In the genomic region with DNA sequence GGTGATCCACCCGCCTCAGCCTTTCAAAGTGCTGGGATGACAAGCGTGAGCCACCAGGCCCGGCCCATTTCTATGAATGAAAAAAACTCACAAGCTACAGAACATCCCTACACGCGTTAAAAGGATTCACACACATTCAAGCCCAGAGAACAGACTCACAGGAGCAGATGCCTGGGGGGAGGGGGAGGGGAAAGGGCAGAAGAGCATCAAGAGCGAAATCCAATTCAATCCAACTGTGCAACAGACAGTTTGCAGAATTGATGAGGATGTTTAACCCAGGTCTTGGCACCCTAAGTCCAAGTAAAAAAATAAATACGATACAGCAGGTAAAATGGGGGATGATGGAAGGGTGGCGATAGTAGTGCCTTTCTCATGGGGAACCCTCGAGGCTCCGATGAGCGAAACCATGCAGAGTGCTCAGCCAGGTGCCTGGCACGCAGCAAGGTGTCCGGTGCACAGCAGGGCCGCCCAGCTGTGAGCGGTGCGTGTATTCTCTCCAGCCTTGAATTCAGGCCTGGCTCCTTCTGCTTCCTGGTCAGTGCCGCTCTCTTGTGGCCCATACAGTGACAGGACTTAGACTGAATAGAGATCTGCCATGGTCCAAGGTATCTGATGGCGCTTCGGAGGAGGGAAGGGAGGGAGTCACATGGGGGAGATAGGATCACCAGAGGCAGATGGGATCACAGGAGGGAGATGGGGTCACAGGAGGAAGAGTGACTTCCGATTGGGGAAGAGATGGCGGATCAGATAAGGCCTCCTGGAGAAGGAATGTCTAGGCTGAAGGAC, we compare ENCODE assay signal across 3 cellular contexts.
A peak's percentile ranks its signal among the peaks of the same experiment; 100 is the strongest.
TF ChIP-seq lines count a peak whose summit lies in the region.

No MANE protein-coding gene starts in this region.

TF ChIP-seq in A549, 52 proteins besides CTCF, POLR2A, EP300 and RAD21:
- TF ChIP-seq ESRRA (IDR thresholded peaks at IDR 0.05; ENCODE audit: borderline replicate concordance, low read length) (no peak), KDM1A (IDR thresholded peaks at IDR 0.05; ENCODE audit: low read depth) (0 out of 2 replicates have a peak, but pooled peaks have one; percentile 14), USF2 (IDR thresholded peaks at IDR 0.05) (no peak), NR3C1 (IDR thresholded peaks at IDR 0.05) (no peak), RARB (CRISPR knock-in tag; IDR thresholded peaks at IDR 0.05) (no peak)

TF ChIP-seq in Ishikawa, 13 proteins besides CTCF, POLR2A, EP300 and RAD21:
- TF ChIP-seq EGR1 (IDR thresholded peaks at IDR 0.05) (no peak), FOXM1 (IDR thresholded peaks at IDR 0.05; ENCODE audit: borderline replicate concordance, low read depth) (no peak), CEBPB (IDR thresholded peaks at IDR 0.05) (no peak), YY1 (IDR thresholded peaks at IDR 0.05; ENCODE audit: low read depth) (no peak), MAX (IDR thresholded peaks at IDR 0.05) (no peak), CREB1 (IDR thresholded peaks at IDR 0.05; ENCODE audit: low read depth) (no peak), TEAD4 (IDR thresholded peaks at IDR 0.05) (no peak), NFIC (IDR thresholded peaks at IDR 0.05) (no peak), TCF12 (IDR thresholded peaks at IDR 0.05; ENCODE audit: low read depth) (no peak), ZBTB7A (IDR thresholded peaks at IDR 0.05; ENCODE audit: low read depth) (no peak), TAF1 (IDR thresholded peaks at IDR 0.05; ENCODE audit: low read depth) (no peak), USF1 (IDR thresholded peaks at IDR 0.05) (no peak)
- TF ChIP-seq, protein P1, sequence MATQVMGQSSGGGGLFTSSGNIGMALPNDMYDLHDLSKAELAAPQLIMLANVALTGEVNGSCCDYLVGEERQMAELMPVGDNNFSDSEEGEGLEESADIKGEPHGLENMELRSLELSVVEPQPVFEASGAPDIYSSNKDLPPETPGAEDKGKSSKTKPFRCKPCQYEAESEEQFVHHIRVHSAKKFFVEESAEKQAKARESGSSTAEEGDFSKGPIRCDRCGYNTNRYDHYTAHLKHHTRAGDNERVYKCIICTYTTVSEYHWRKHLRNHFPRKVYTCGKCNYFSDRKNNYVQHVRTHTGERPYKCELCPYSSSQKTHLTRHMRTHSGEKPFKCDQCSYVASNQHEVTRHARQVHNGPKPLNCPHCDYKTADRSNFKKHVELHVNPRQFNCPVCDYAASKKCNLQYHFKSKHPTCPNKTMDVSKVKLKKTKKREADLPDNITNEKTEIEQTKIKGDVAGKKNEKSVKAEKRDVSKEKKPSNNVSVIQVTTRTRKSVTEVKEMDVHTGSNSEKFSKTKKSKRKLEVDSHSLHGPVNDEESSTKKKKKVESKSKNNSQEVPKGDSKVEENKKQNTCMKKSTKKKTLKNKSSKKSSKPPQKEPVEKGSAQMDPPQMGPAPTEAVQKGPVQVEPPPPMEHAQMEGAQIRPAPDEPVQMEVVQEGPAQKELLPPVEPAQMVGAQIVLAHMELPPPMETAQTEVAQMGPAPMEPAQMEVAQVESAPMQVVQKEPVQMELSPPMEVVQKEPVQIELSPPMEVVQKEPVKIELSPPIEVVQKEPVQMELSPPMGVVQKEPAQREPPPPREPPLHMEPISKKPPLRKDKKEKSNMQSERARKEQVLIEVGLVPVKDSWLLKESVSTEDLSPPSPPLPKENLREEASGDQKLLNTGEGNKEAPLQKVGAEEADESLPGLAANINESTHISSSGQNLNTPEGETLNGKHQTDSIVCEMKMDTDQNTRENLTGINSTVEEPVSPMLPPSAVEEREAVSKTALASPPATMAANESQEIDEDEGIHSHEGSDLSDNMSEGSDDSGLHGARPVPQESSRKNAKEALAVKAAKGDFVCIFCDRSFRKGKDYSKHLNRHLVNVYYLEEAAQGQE (IDR thresholded peaks at IDR 0.05; ENCODE audit: low read depth): no peak

TF ChIP-seq in HepG2, 621 proteins besides CTCF, POLR2A, EP300 and RAD21:
- TF ChIP-seq, protein P2, sequence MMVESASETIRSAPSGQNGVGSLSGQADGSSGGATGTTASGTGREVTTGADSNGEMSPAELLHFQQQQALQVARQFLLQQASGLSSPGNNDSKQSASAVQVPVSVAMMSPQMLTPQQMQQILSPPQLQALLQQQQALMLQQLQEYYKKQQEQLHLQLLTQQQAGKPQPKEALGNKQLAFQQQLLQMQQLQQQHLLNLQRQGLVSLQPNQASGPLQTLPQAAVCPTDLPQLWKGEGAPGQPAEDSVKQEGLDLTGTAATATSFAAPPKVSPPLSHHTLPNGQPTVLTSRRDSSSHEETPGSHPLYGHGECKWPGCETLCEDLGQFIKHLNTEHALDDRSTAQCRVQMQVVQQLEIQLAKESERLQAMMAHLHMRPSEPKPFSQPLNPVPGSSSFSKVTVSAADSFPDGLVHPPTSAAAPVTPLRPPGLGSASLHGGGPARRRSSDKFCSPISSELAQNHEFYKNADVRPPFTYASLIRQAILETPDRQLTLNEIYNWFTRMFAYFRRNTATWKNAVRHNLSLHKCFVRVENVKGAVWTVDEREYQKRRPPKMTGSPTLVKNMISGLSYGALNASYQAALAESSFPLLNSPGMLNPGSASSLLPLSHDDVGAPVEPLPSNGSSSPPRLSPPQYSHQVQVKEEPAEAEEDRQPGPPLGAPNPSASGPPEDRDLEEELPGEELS (CRISPR knock-in tag; IDR thresholded peaks at IDR 0.05): no peak
- TF ChIP-seq REL (CRISPR knock-in tag; conservative IDR thresholded peaks at IDR 0.05) (no peak), ZNF7 (CRISPR knock-in tag; IDR thresholded peaks at IDR 0.05) (no peak), SMC3 (IDR thresholded peaks at IDR 0.05; ENCODE audit: low read length) (no peak), ZNF639 (CRISPR knock-in tag; conservative IDR thresholded peaks at IDR 0.05) (no peak), ZNF75D (CRISPR knock-in tag; IDR thresholded peaks at IDR 0.05; ENCODE audit: borderline replicate concordance) (no peak), POGK (CRISPR knock-in tag; conservative IDR thresholded peaks at IDR 0.05) (no peak), ZNF354B (CRISPR knock-in tag; IDR thresholded peaks at IDR 0.05) (no peak), ZNF446 (CRISPR knock-in tag; IDR thresholded peaks at IDR 0.05) (no peak)
